11 cellular contexts compared by ENCODE assay signal in genomic region chr9:1458503-1458902, GRCh38.
DNase-seq lines count a peak whose midpoint lies in the region; ATAC-seq lines count a peak whose summit lies in the region.
"Had no signal": no experiment of that assay in that cellular context is flagged by ENCODE, and none has a peak within 500 bp of the region (broad histone marks: within the 10 kb centered on the region; RNA-seq: fewer than 3 reads in every experiment).

No MANE protein-coding gene starts in this region.

- H3K4me3 Mint-ChIP-seq in activated CD4-positive, alpha-beta T cell treated with anti-CD3 and anti-CD28 coated beads, Interleukin-2, amount 10 ng/mL, durations not matched to agents 24 days and 14 days, result no peak overlapping the region
- no peak overlapping the region for H3K4me3 Mint-ChIP-seq in stimulated activated naive CD8-positive, alpha-beta T cell treated with anti-CD3 and anti-CD28 coated beads, Interleukin-15, amount 100 ng/mL, for 72 hours
- H3K4me3 Mint-ChIP-seq: B cell had no signal

- peak; percentile 15 for DNase-seq in activated CD4-positive, alpha-beta T cell treated with anti-CD3 and anti-CD28 coated beads, Interleukin-2, amount 10 ng/mL, durations not matched to agents 24 days and 14 days
- DNase-seq in activated CD4-positive, alpha-beta T cell treated with anti-CD3 and anti-CD28 coated beads for 48 hours, result no peak
- peak; percentile 88 for DNase-seq in NCI-H2196 (lab: John Stamatoyannopoulos, UW; ENCODE audit: unreplicated experiment)
- DNase-seq in dermis blood vessel endothelial cell, result peak; percentile 3
- DNase-seq in stimulated activated naive CD8-positive, alpha-beta T cell treated with anti-CD3 and anti-CD28 coated beads, Interleukin-15, amount 100 ng/mL, for 72 hours, result no peak
- no peak for DNase-seq in sciatic nerve (ENCODE audit: low spot score)
- DNase-seq in SHP77 (lab: John Stamatoyannopoulos, UW), result no peak
- no peak for DNase-seq in middle frontal gyrus (ENCODE audit: extremely low spot score, low spot score)
- DNase-seq: cerebellar nuclear complex, NCI-H2081 had no signal

- intact Hi-C loops in activated CD4-positive, alpha-beta T cell treated with anti-CD3 and anti-CD28 coated beads, Interleukin-2, amount 10 ng/mL, durations not matched to agents 24 days and 14 days (cut with micrococcal nuclease), result no loop called here
- intact Hi-C loops in sciatic nerve (cut with DNase I), result no loop called here

- H3K27ac Mint-ChIP-seq in activated CD4-positive, alpha-beta T cell treated with anti-CD3 and anti-CD28 coated beads, Interleukin-2, amount 10 ng/mL, durations not matched to agents 24 days and 14 days, result no peak overlapping the region
- H3K27ac Mint-ChIP-seq in stimulated activated naive CD8-positive, alpha-beta T cell treated with anti-CD3 and anti-CD28 coated beads, Interleukin-15, amount 100 ng/mL, for 72 hours, result no peak overlapping the region
- H3K27ac Mint-ChIP-seq: B cell had no signal

- no peaks in the 10 kb centered on the region for H3K36me3 Mint-ChIP-seq in activated CD4-positive, alpha-beta T cell treated with anti-CD3 and anti-CD28 coated beads, Interleukin-2, amount 10 ng/mL, durations not matched to agents 24 days and 14 days (ENCODE audit: low read depth)

- no peaks in the 10 kb centered on the region for H3K4me1 Mint-ChIP-seq in activated CD4-positive, alpha-beta T cell treated with anti-CD3 and anti-CD28 coated beads, Interleukin-2, amount 10 ng/mL, durations not matched to agents 24 days and 14 days
- H3K4me1 Mint-ChIP-seq in stimulated activated naive CD8-positive, alpha-beta T cell treated with anti-CD3 and anti-CD28 coated beads, Interleukin-15, amount 100 ng/mL, for 72 hours, result no peaks in the 10 kb centered on the region
- H3K4me1 Mint-ChIP-seq: B cell had no signal

- ATAC-seq in stimulated activated naive CD8-positive, alpha-beta T cell treated with anti-CD3 and anti-CD28 coated beads, Interleukin-15, amount 100 ng/mL, for 72 hours, result peak; percentile 60
- no peak for ATAC-seq in sciatic nerve

- no peaks in the 10 kb centered on the region for H3K9me3 Mint-ChIP-seq in activated CD4-positive, alpha-beta T cell treated with anti-CD3 and anti-CD28 coated beads, Interleukin-2, amount 10 ng/mL, durations not matched to agents 24 days and 14 days
- no peaks in the 10 kb centered on the region for H3K9me3 Mint-ChIP-seq in stimulated activated naive CD8-positive, alpha-beta T cell treated with anti-CD3 and anti-CD28 coated beads, Interleukin-15, amount 100 ng/mL, for 72 hours

- peaks cover 2% of the 10 kb centered on the region for H3K27me3 Mint-ChIP-seq in activated CD4-positive, alpha-beta T cell treated with anti-CD3 and anti-CD28 coated beads, Interleukin-2, amount 10 ng/mL, durations not matched to agents 24 days and 14 days
- peaks cover 11% of the 10 kb centered on the region for H3K27me3 Mint-ChIP-seq in stimulated activated naive CD8-positive, alpha-beta T cell treated with anti-CD3 and anti-CD28 coated beads, Interleukin-15, amount 100 ng/mL, for 72 hours

Comparison
In these comparisons a context has a peak if more than half of its experiments do, and no peak if none do; other contexts are left out.
1. DNase-seq: peak in activated CD4-positive, alpha-beta T cell treated with anti-CD3 and anti-CD28 coated beads, Interleukin-2, amount 10 ng/mL, durations not matched to agents 24 days and 14 days (single experiment), NCI-H2196 (single experiment) and dermis blood vessel endothelial cell (single experiment); none in activated CD4-positive, alpha-beta T cell treated with anti-CD3 and anti-CD28 coated beads for 48 hours (single experiment), stimulated activated naive CD8-positive, alpha-beta T cell treated with anti-CD3 and anti-CD28 coated beads, Interleukin-15, amount 100 ng/mL, for 72 hours (0 of 2), sciatic nerve (single experiment), SHP77 (0 of 2) and middle frontal gyrus (single experiment).